ENCODE assay signal across 10 cellular contexts in genomic region chr19:55354698-55355212, GRCh38. TPM values are rescaled to one million over a fixed set of nuclear protein-coding genes. Genes with fewer than 3 reads are reported as not detected.
DNase-seq lines count a peak whose midpoint lies in the region; ATAC-seq and TF ChIP-seq lines count a peak whose summit lies in the region.
"Had no signal": no experiment of that assay in that cellular context is flagged by ENCODE, and none has a peak within 500 bp of the region (broad histone marks: within the 10 kb centered on the region; RNA-seq: fewer than 3 reads in every experiment).

Gene COX6B2, minus strand, starts transcription at chr19:55354719. Its CDS starts 198 bp downstream, at chr19:55354521.

- H3K4me1 Mint-ChIP-seq in HFFc6 (ENCODE audit: low read depth) = no peaks in the 10 kb centered on the region
- peaks cover 26% of the 10 kb centered on the region for H3K4me1 Mint-ChIP-seq in activated T-helper 1 cell treated with anti-CD3 and anti-CD28 coated beads, Interleukin-12 subunit alpha, Interleukin-12 subunit beta, Interleukin-2, Interleukin-4 antibody, amounts not matched to agents 30 ng/mL and 10 ng/mL and 1 ng/mL, durations not matched to agents 14 hours and 24 hours and 36 hours (ENCODE audit: low read depth)
- peaks cover 33% of the 10 kb centered on the region for H3K4me1 Mint-ChIP-seq in stimulated activated effector memory CD8-positive, alpha-beta T cell treated with anti-CD3 and anti-CD28 coated beads, Interleukin-12 subunit alpha, Interleukin-12 subunit beta, amount 100 ng/mL, for 72 hours

- peaks cover 10% of the 10 kb centered on the region for H3K4me1 ChIP-seq in iPS-18a (ENCODE audit: control insufficient read depth, low read depth, low read length)

- DNase-seq in HFFc6 (no peak), NCI-H2029 (lab: John Stamatoyannopoulos, UW) (no peak), caudate nucleus (lab: John Stamatoyannopoulos, UW) (no peak), cerebellar cortex (ENCODE audit: low spot score) (no peak)
- no peak for DNase-seq in activated T-helper 1 cell treated with anti-CD3 and anti-CD28 coated beads, Interleukin-12 subunit alpha, Interleukin-12 subunit beta, Interleukin-2, Interleukin-4 antibody, amounts not matched to agents 30 ng/mL and 10 ng/mL and 1 ng/mL, durations not matched to agents 14 hours and 24 hours and 36 hours (ENCODE audit: low spot score)
- no peak for DNase-seq in stimulated activated effector memory CD8-positive, alpha-beta T cell treated with anti-CD3 and anti-CD28 coated beads, Interleukin-12 subunit alpha, Interleukin-12 subunit beta, amount 100 ng/mL, for 72 hours (ENCODE audit: low spot score in 2 of 2)
- DNase-seq: NCI-H2107; stimulated activated CD4-positive, alpha-beta T cell treated with anti-CD3 and anti-CD28 coated beads, Interleukin-4, amount 100 ng/mL, for 4 hours had no signal

- H3K27ac Mint-ChIP-seq in HFFc6 = no peak within 1 kb of the TSS
- H3K27ac Mint-ChIP-seq in activated T-helper 1 cell treated with anti-CD3 and anti-CD28 coated beads, Interleukin-12 subunit alpha, Interleukin-12 subunit beta, Interleukin-2, Interleukin-4 antibody, amounts not matched to agents 30 ng/mL and 10 ng/mL and 1 ng/mL, durations not matched to agents 14 hours and 24 hours and 36 hours = no peak within 1 kb of the TSS
- no peak within 1 kb of the TSS for H3K27ac Mint-ChIP-seq in stimulated activated effector memory CD8-positive, alpha-beta T cell treated with anti-CD3 and anti-CD28 coated beads, Interleukin-12 subunit alpha, Interleukin-12 subunit beta, amount 100 ng/mL, for 72 hours

- peak within 1 kb of the TSS; percentile 55 for H3K4me3 Mint-ChIP-seq in HFFc6
- peak within 1 kb of the TSS; percentile 82 for H3K4me3 Mint-ChIP-seq in activated T-helper 1 cell treated with anti-CD3 and anti-CD28 coated beads, Interleukin-12 subunit alpha, Interleukin-12 subunit beta, Interleukin-2, Interleukin-4 antibody, amounts not matched to agents 30 ng/mL and 10 ng/mL and 1 ng/mL, durations not matched to agents 14 hours and 24 hours and 36 hours
- peak within 1 kb of the TSS; percentile 68 for H3K4me3 Mint-ChIP-seq in stimulated activated effector memory CD8-positive, alpha-beta T cell treated with anti-CD3 and anti-CD28 coated beads, Interleukin-12 subunit alpha, Interleukin-12 subunit beta, amount 100 ng/mL, for 72 hours

- H3K27me3 Mint-ChIP-seq in HFFc6 (ENCODE audit: insufficient read depth) = peaks cover 18% of the 10 kb centered on the region
- peaks cover 44% of the 10 kb centered on the region for H3K27me3 Mint-ChIP-seq in activated T-helper 1 cell treated with anti-CD3 and anti-CD28 coated beads, Interleukin-12 subunit alpha, Interleukin-12 subunit beta, Interleukin-2, Interleukin-4 antibody, amounts not matched to agents 30 ng/mL and 10 ng/mL and 1 ng/mL, durations not matched to agents 14 hours and 24 hours and 36 hours (ENCODE audit: insufficient read depth)

- no peaks in the 10 kb centered on the region for H3K9me3 ChIP-seq in iPS-18a (ENCODE audit: control insufficient read depth, low read depth, low read length)

- TF ChIP-seq CTCF in HFFc6 (IDR thresholded peaks at IDR 0.05) = no peak

- intact Hi-C loops in activated T-helper 1 cell treated with anti-CD3 and anti-CD28 coated beads, Interleukin-12 subunit alpha, Interleukin-12 subunit beta, Interleukin-2, Interleukin-4 antibody, amounts not matched to agents 30 ng/mL and 10 ng/mL and 1 ng/mL, durations not matched to agents 14 hours and 24 hours and 36 hours (cut with micrococcal nuclease) = loop anchor here (1.0 to 2.0 kb wide), 4 partner anchors 14 to 74 kb away; partner anchors contain the start of genes HSPBP1, KMT5C and RPL28

- no peaks in the 10 kb centered on the region for H3K9me3 Mint-ChIP-seq in HFFc6
- no peaks in the 10 kb centered on the region for H3K9me3 Mint-ChIP-seq in activated T-helper 1 cell treated with anti-CD3 and anti-CD28 coated beads, Interleukin-12 subunit alpha, Interleukin-12 subunit beta, Interleukin-2, Interleukin-4 antibody, amounts not matched to agents 30 ng/mL and 10 ng/mL and 1 ng/mL, durations not matched to agents 14 hours and 24 hours and 36 hours
- no peaks in the 10 kb centered on the region for H3K9me3 Mint-ChIP-seq in stimulated activated effector memory CD8-positive, alpha-beta T cell treated with anti-CD3 and anti-CD28 coated beads, Interleukin-12 subunit alpha, Interleukin-12 subunit beta, amount 100 ng/mL, for 72 hours

- H3K27me3 ChIP-seq in iPS-18a (ENCODE audit: control insufficient read depth, insufficient read depth, low read length) = peaks cover 63% of the 10 kb centered on the region

- H3K4me3 ChIP-seq in iPS-18a (ENCODE audit: low read length) = peak within 1 kb of the TSS; percentile 68

- ATAC-seq in stimulated activated effector memory CD8-positive, alpha-beta T cell treated with anti-CD3 and anti-CD28 coated beads, Interleukin-12 subunit alpha, Interleukin-12 subunit beta, amount 100 ng/mL, for 72 hours = no peak
- no peak for ATAC-seq in HG02588 (IDR thresholded peaks at IDR 0.05; ENCODE audit: unreplicated experiment)

- no peaks in the 10 kb centered on the region for H3K36me3 ChIP-seq in iPS-18a (ENCODE audit: control insufficient read depth, low read depth, low read length)

- H3K9ac ChIP-seq in iPS-18a (ENCODE audit: low read length) = no peak within 1 kb of the TSS

- H3K27ac ChIP-seq in iPS-18a (ENCODE audit: low read length) (no peak within 1 kb of the TSS), caudate nucleus (ENCODE audit: low read depth, low read length) (no peak within 1 kb of the TSS)

- no peaks in the 10 kb centered on the region for H3K36me3 Mint-ChIP-seq in HFFc6 (ENCODE audit: low read depth)
- H3K36me3 Mint-ChIP-seq in activated T-helper 1 cell treated with anti-CD3 and anti-CD28 coated beads, Interleukin-12 subunit alpha, Interleukin-12 subunit beta, Interleukin-2, Interleukin-4 antibody, amounts not matched to agents 30 ng/mL and 10 ng/mL and 1 ng/mL, durations not matched to agents 14 hours and 24 hours and 36 hours (ENCODE audit: low read depth) = no peaks in the 10 kb centered on the region
- peaks cover 13% of the 10 kb centered on the region for H3K36me3 Mint-ChIP-seq in stimulated activated effector memory CD8-positive, alpha-beta T cell treated with anti-CD3 and anti-CD28 coated beads, Interleukin-12 subunit alpha, Interleukin-12 subunit beta, amount 100 ng/mL, for 72 hours

RNA-seq across cellular contexts. Expression of gene COX6B2, which starts in this region (rescaled TPM):
- total RNA-seq in HFFc6 (2021; fragmentation: NEBNext Ultra II Directional; extraction: Animal tissue kit (Norgen Biotek cat#: 25700)) = not detected
- 0.26 TPM in 1 of 2 replicates, not detected in the other for total RNA-seq in activated T-helper 1 cell treated with anti-CD3 and anti-CD28 coated beads, Interleukin-12 subunit alpha, Interleukin-12 subunit beta, Interleukin-2, Interleukin-4 antibody, amounts not matched to agents 30 ng/mL and 10 ng/mL and 1 ng/mL, durations not matched to agents 14 hours and 24 hours and 36 hours
